8 cellular contexts compared by ENCODE assay signal in the genomic region with DNA sequence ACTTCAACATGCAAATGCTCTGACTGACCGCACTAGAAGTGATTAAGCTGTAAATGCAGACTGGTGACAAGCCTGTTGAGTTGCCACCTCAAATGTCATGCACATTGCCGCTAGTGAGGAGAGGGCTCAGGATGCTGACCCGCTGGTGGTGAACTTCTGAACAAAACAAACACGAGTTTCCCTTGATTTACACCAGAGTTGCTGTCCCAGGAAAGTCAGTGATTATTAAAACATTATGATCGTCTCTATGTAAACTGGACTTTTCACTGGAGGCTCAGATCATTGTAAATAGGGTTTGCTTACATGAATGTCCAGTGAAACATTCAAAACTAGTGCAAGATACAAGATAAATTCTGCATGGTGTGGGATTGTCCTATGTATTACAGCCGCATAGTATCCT.
"Had no signal": no experiment of that assay in that cellular context is flagged by ENCODE, and none has a peak within 500 bp of the region (broad histone marks: within the 10 kb centered on the region; RNA-seq: fewer than 3 reads in every experiment).

No MANE protein-coding gene starts in this region.

- H3K9me3 Mint-ChIP-seq: IgD-negative memory B cell had no signal

- DNase-seq: GM23248, H9, HCEC 1CT, KBM-7 had no signal

- H3K36me3 Mint-ChIP-seq: IgD-negative memory B cell had no signal

- H3K4me3 ChIP-seq: GM23248 had no signal

- H2AFZ ChIP-seq: GM23248 had no signal

- H3K4me3 Mint-ChIP-seq: IgD-negative memory B cell had no signal

- H3K9ac ChIP-seq: GM23248 had no signal

- FAIRE-seq: H1, H54, HTR-8/SVneo had no signal

- H3K27ac ChIP-seq: GM23248 had no signal

- H3K27ac Mint-ChIP-seq: IgD-negative memory B cell had no signal
